Comparison of ENCODE assay signal across 9 cellular contexts in genomic region chr10:24382979-24383663, GRCh38.
DNase-seq lines count a peak whose midpoint lies in the region; ATAC-seq and TF ChIP-seq lines count a peak whose summit lies in the region.
"Had no signal": no experiment of that assay in that cellular context is flagged by ENCODE, and none has a peak within 500 bp of the region (broad histone marks: within the 10 kb centered on the region; RNA-seq: fewer than 3 reads in every experiment).

No MANE protein-coding gene starts in this region.

- H3K36me3 ChIP-seq in endodermal cell (ENCODE audit: control insufficient read depth, insufficient read depth, low read length) (peaks cover 11% of the 10 kb centered on the region), uterus (no peaks in the 10 kb centered on the region)

- no peak for TF ChIP-seq POLR2A in uterus (IDR thresholded peaks at IDR 0.05)

- H3K27ac ChIP-seq in endodermal cell (ENCODE audit: low read depth, low read length) (peak overlapping the region; percentile 81), uterus (peak overlapping the region in 1 of 2 donors; percentile 36)

- H3K4me1 ChIP-seq in endodermal cell (ENCODE audit: control insufficient read depth, insufficient read depth, low read length) (peaks cover 21% of the 10 kb centered on the region), uterus (no peaks in the 10 kb centered on the region)

- DNase-seq in Calu3 (peak; percentile 63), endodermal cell (peak; percentile 64), SW 1271 (lab: John Stamatoyannopoulos, UW) (no peak), NCI-H774 (lab: John Stamatoyannopoulos, UW) (no peak), uterus (no peak)
- DNase-seq in stimulated activated CD8-positive, alpha-beta memory T cell treated with anti-CD3 and anti-CD28 coated beads, Interleukin-4, amount 100 ng/mL, for 48 hours, result peak; percentile 25

- H3K27me3 Mint-ChIP-seq in Calu3 (ENCODE audit: unreplicated experiment) (no peaks in the 10 kb centered on the region), endodermal cell (ENCODE audit: insufficient read depth) (no peaks in the 10 kb centered on the region)

- 61 to 90% methylated on average over 2 to 12 of the region's 12 CpGs for WGBS in endodermal cell (ENCODE audit: insufficient coverage in 1 of 2, insufficient read length in 1 of 2), 2 experiments

- intact Hi-C loops in Calu3 (cut with micrococcal nuclease; ENCODE audit: unreplicated experiment) (loop anchor here (1.0 to 5.0 kb wide), 4 partner anchors 44 to 176 kb away; no protein-coding TSS in a partner anchor), uterus (cut with DNase I; ENCODE audit: low total_unique reads) (no loop called here)

- H3K9me3 ChIP-seq in endodermal cell (ENCODE audit: control insufficient read depth, low read length) (no peaks in the 10 kb centered on the region), uterus (no peaks in the 10 kb centered on the region)

- H3K27ac Mint-ChIP-seq in Calu3 (ENCODE audit: unreplicated experiment) (peak overlapping the region; percentile 96), endodermal cell (peak overlapping the region; percentile 98)
- H3K27ac Mint-ChIP-seq: activated naive CD4-positive, alpha-beta T cell treated with anti-CD3 and anti-CD28 coated beads, Interleukin-2, amount 50 U/mL, for 24 hours had no signal

- no TSS peak for BruUV-seq in Calu3 (replicated peaks; lab: Mats Ljungman, UMichigan)

- H3K9me3 Mint-ChIP-seq in Calu3 (ENCODE audit: low read depth, unreplicated experiment) (no peaks in the 10 kb centered on the region), endodermal cell (peaks cover 1% of the 10 kb centered on the region)
- H3K9me3 Mint-ChIP-seq: activated naive CD4-positive, alpha-beta T cell treated with anti-CD3 and anti-CD28 coated beads, Interleukin-2, amount 50 U/mL, for 24 hours had no signal

- H3K4me3 Mint-ChIP-seq in Calu3 (ENCODE audit: low read depth, unreplicated experiment) (peak overlapping the region; percentile 60), endodermal cell (peak overlapping the region; percentile 30)
- H3K4me3 Mint-ChIP-seq: activated naive CD4-positive, alpha-beta T cell treated with anti-CD3 and anti-CD28 coated beads, Interleukin-2, amount 50 U/mL, for 24 hours had no signal

- H3K4me1 Mint-ChIP-seq in Calu3 (ENCODE audit: low read depth, unreplicated experiment) (peaks cover 33% of the 10 kb centered on the region), endodermal cell (peaks cover 29% of the 10 kb centered on the region)
- H3K4me1 Mint-ChIP-seq: activated naive CD4-positive, alpha-beta T cell treated with anti-CD3 and anti-CD28 coated beads, Interleukin-2, amount 50 U/mL, for 24 hours had no signal

- H3K4me3 ChIP-seq in endodermal cell (ENCODE audit: low read length) (peak overlapping the region; percentile 62), uterus (no peak overlapping the region)

- CTCF ChIA-PET in Calu3 (lab: Charles Lee), result interaction anchor here (0.6 to 1.5 kb wide), 17 partner anchors 9 to 390 kb away, joined by 3 to 8 read pairs (median 4); partner anchors contain the start of gene KIAA1217

- H3K27me3 ChIP-seq in endodermal cell (ENCODE audit: control insufficient read depth, insufficient read depth, low read length, poor library complexity, severe bottlenecking) (no peaks in the 10 kb centered on the region), uterus (no peaks in the 10 kb centered on the region)

- ATAC-seq in GM19468 (IDR thresholded peaks at IDR 0.05; ENCODE audit: extremely low read depth, unreplicated experiment) (peak; percentile 20), HG03460 (IDR thresholded peaks at IDR 0.05; ENCODE audit: unreplicated experiment) (peak; percentile 61)

- peak overlapping the region; percentile 79 for H3K9ac ChIP-seq in endodermal cell (ENCODE audit: extremely low read depth, low read length, poor library complexity, severe bottlenecking)

- no peak for TF ChIP-seq CTCF in Calu3 (IDR thresholded peaks at IDR 0.05; ENCODE audit: unreplicated experiment)
- no peak for TF ChIP-seq CTCF in endodermal cell (conservative IDR thresholded peaks at IDR 0.05)
- TF ChIP-seq CTCF in uterus (IDR thresholded peaks at IDR 0.05), result no peak

- H3K36me3 Mint-ChIP-seq in Calu3 (ENCODE audit: insufficient read depth, unreplicated experiment) (peaks cover 13% of the 10 kb centered on the region), endodermal cell (ENCODE audit: low read depth) (peaks cover 4% of the 10 kb centered on the region)
- H3K36me3 Mint-ChIP-seq: activated naive CD4-positive, alpha-beta T cell treated with anti-CD3 and anti-CD28 coated beads, Interleukin-2, amount 50 U/mL, for 24 hours had no signal

Comparison
In these comparisons a context has a peak if more than half of its experiments do, and no peak if none do; other contexts are left out.
1. DNase-seq: peak in Calu3 (single experiment), endodermal cell (single experiment) and stimulated activated CD8-positive, alpha-beta memory T cell treated with anti-CD3 and anti-CD28 coated beads, Interleukin-4, amount 100 ng/mL, for 48 hours (single experiment); none in SW 1271 (0 of 2), NCI-H774 (single experiment) and uterus (0 of 2).